Comparison of ENCODE assay signal across 23 cellular contexts in genomic region chr6:164534070-164534766, GRCh38.
"Had no signal": no experiment of that assay in that cellular context is flagged by ENCODE, and none has a peak within 500 bp of the region (broad histone marks: within the 10 kb centered on the region; RNA-seq: fewer than 3 reads in every experiment).

No MANE protein-coding gene starts in this region.

- H2AFZ ChIP-seq: hepatocyte, parathyroid adenoma had no signal

- H3K9me3 ChIP-seq: psoas muscle, right lobe of liver, tibial nerve, uterus had no signal

- H3K4me3 ChIP-seq: hepatocyte, lung, psoas muscle, right lobe of liver, smooth muscle cell, tibial nerve, uterus had no signal

- H3K27ac ChIP-seq: hepatocyte, parathyroid adenoma, psoas muscle, right lobe of liver, tibial nerve, uterus had no signal

- H3K9ac ChIP-seq: parathyroid adenoma had no signal

- H3K27me3 ChIP-seq: hepatocyte, right lobe of liver, tibial nerve, uterus had no signal

- DNase-seq: head of caudate nucleus; islet precursor cell; mesendoderm; naive B cell; natural killer cell; nephron progenitor cell; nucleus accumbens; psoas muscle; right lobe of liver; stimulated activated CD4-positive, alpha-beta T cell treated with anti-CD3 and anti-CD28 coated beads, Interleukin-1b, Interleukin-23, amount 100 ng/mL, for 48 hours; stimulated activated CD4-positive, alpha-beta T cell treated with anti-CD3 and anti-CD28 coated beads, Interleukin-2, amount 100 ng/mL, for 48 hours; stimulated activated CD4-positive, alpha-beta T cell treated with anti-CD3 and anti-CD28 coated beads, Interleukin-4, amount 100 ng/mL, for 4 hours; stimulated activated CD8-positive, alpha-beta memory T cell treated with anti-CD3 and anti-CD28 coated beads, Interleukin-4, amount 100 ng/mL, for 48 hours; stimulated activated naive CD4-positive, alpha-beta T cell treated with Interleukin-2 at 50 U/mL for 16 hours; stimulated activated naive CD8-positive, alpha-beta T cell treated with anti-CD3 and anti-CD28 coated beads, Interleukin-15, amount 100 ng/mL, for 72 hours; substantia nigra; uterus had no signal

- H3K36me3 ChIP-seq: right lobe of liver, tibial nerve, uterus had no signal

- H3K4me1 ChIP-seq: parathyroid adenoma, psoas muscle, right lobe of liver, tibial nerve, uterus had no signal

- ATAC-seq: left lobe of liver; natural killer cell; psoas muscle; right lobe of liver; stimulated activated naive CD8-positive, alpha-beta T cell treated with anti-CD3 and anti-CD28 coated beads, Interleukin-15, amount 100 ng/mL, for 72 hours had no signal

- H3K4me2 ChIP-seq: hepatocyte, smooth muscle cell had no signal
